23 cellular contexts compared by ENCODE assay signal in the genomic region with DNA sequence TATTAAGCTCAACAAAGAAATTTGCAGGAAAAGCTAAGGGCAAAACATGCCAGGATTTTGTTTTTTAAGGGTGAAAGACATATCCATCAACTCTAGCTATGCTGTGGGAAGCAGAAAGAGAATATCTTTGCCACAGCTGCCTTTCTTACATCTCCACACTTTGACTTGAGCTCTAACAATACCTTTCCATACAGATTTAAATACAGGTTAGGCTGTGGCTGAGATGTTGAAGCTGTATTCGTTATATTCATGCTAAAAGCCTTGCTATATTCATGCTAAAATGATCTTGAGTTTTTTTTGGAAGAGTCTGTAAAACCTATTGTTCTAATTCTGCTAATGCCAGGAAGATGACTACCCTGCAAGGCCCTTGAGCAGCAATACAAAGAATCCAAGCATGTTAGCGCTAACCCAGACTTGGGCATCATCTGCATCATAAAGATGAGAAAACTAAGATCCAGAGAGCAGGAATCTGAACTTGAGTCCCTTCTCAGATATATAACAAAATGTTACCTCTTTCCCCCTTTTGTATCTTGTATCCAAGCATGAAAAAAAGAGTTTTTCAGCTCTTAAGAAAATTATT.
"Had no signal": no experiment of that assay in that cellular context is flagged by ENCODE, and none has a peak within 500 bp of the region (broad histone marks: within the 10 kb centered on the region; RNA-seq: fewer than 3 reads in every experiment).

No MANE protein-coding gene starts in this region.

- H3K36me3 Mint-ChIP-seq: natural killer cell had no signal

- H3K27ac ChIP-seq: gastrocnemius medialis, heart right ventricle, lower lobe of right lung, neutrophil, pancreas, right lobe of liver, suprapubic skin, transverse colon, vagina, WERI-Rb-1 had no signal

- H3K27me3 ChIP-seq: dorsolateral prefrontal cortex, gastrocnemius medialis, heart right ventricle, neutrophil, pancreas, right lobe of liver, suprapubic skin, transverse colon, vagina had no signal

- H3K4me3 ChIP-seq: dorsolateral prefrontal cortex, gastrocnemius medialis, heart right ventricle, lower lobe of right lung, pancreas, right lobe of liver, suprapubic skin, transverse colon, vagina had no signal

- DNase-seq: activated CD4-positive, alpha-beta T cell treated with anti-CD3 and anti-CD28 coated beads, Interleukin-2, amount 50 U/mL, for 4 hours; activated gamma-delta T cell treated with Interleukin-2 at 50 U/mL for 16 hours; caudate nucleus; dorsolateral prefrontal cortex; erythroblast; gastrocnemius medialis; heart right ventricle; lower lobe of right lung; natural killer cell; pancreas; right lobe of liver; small intestine; stimulated activated CD4-positive, alpha-beta T cell treated with anti-CD3 and anti-CD28 coated beads, Interleukin-15, amount 100 ng/mL, for 24 hours; stimulated activated CD4-positive, alpha-beta T cell treated with anti-CD3 and anti-CD28 coated beads, Interleukin-2, amount 100 ng/mL, for 48 hours; T1000; transverse colon; WERI-Rb-1 had no signal

- H3K4me1 ChIP-seq: heart right ventricle, lower lobe of right lung, right lobe of liver, suprapubic skin, transverse colon, vagina had no signal

- H3K36me3 ChIP-seq: gastrocnemius medialis, neutrophil, pancreas, transverse colon had no signal

- H3K4me3 Mint-ChIP-seq: activated naive CD8-positive, alpha-beta T cell; activated T-helper 1 cell treated with anti-CD3 and anti-CD28 coated beads, Interleukin-12 subunit alpha, Interleukin-12 subunit beta, Interleukin-2, Interleukin-4 antibody, amounts not matched to agents 30 ng/mL and 10 ng/mL and 1 ng/mL, durations not matched to agents 14 hours and 24 hours and 36 hours; natural killer cell; stimulated activated naive CD8-positive, alpha-beta T cell treated with anti-CD3 and anti-CD28 coated beads, Interleukin-15, Interleukin-2, amounts not matched to agents 100 ng/mL and 50 ng/mL, for 24 hours had no signal

- H3K9me3 ChIP-seq: gastrocnemius medialis, heart right ventricle, lower lobe of right lung, neutrophil, pancreas, right lobe of liver, suprapubic skin, transverse colon, vagina had no signal

- H3K27ac Mint-ChIP-seq: activated naive CD8-positive, alpha-beta T cell; activated T-helper 1 cell treated with anti-CD3 and anti-CD28 coated beads, Interleukin-12 subunit alpha, Interleukin-12 subunit beta, Interleukin-2, Interleukin-4 antibody, amounts not matched to agents 30 ng/mL and 10 ng/mL and 1 ng/mL, durations not matched to agents 14 hours and 24 hours and 36 hours; natural killer cell; stimulated activated naive CD8-positive, alpha-beta T cell treated with anti-CD3 and anti-CD28 coated beads, Interleukin-15, Interleukin-2, amounts not matched to agents 100 ng/mL and 50 ng/mL, for 24 hours had no signal

- H3K4me1 Mint-ChIP-seq: natural killer cell had no signal

- H3K27me3 Mint-ChIP-seq: activated naive CD8-positive, alpha-beta T cell; stimulated activated naive CD8-positive, alpha-beta T cell treated with anti-CD3 and anti-CD28 coated beads, Interleukin-15, Interleukin-2, amounts not matched to agents 100 ng/mL and 50 ng/mL, for 24 hours had no signal

- H3K9me3 Mint-ChIP-seq: activated T-helper 1 cell treated with anti-CD3 and anti-CD28 coated beads, Interleukin-12 subunit alpha, Interleukin-12 subunit beta, Interleukin-2, Interleukin-4 antibody, amounts not matched to agents 30 ng/mL and 10 ng/mL and 1 ng/mL, durations not matched to agents 14 hours and 24 hours and 36 hours; natural killer cell; stimulated activated naive CD8-positive, alpha-beta T cell treated with anti-CD3 and anti-CD28 coated beads, Interleukin-15, Interleukin-2, amounts not matched to agents 100 ng/mL and 50 ng/mL, for 24 hours had no signal
